30 cellular contexts compared by ENCODE assay signal in the genomic region with DNA sequence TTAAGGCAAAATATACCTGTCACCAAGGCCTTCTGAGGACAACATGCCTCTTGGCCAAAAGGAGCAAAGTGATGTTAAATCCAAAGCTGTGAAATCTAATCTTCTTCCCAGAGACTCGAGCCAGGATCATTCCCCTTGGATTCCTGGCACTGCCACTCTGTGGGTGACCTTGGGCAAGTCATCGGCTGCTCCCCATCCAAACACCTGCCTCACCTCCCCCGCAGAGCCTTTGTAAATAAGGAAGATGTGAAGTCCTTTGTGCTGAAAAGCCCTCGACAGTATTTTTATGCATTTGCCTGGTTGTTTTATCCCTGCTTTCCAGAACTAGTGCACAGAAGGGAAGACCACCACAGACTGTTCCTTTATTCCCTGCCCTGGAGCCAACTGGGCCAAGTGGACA. TPM values are rescaled to one million over a fixed set of nuclear protein-coding genes. Genes with fewer than 3 reads are reported as not detected.
DNase-seq lines count a peak whose midpoint lies in the region; ATAC-seq, FAIRE-seq and TF ChIP-seq lines count a peak whose summit lies in the region.
"Had no signal": no experiment of that assay in that cellular context is flagged by ENCODE, and none has a peak within 500 bp of the region (broad histone marks: within the 10 kb centered on the region; RNA-seq: fewer than 3 reads in every experiment).

No MANE protein-coding gene starts in this region.

- peaks cover 4% of the 10 kb centered on the region for H3K27me3 Mint-ChIP-seq in nephron progenitor cell (ENCODE audit: low read depth, poor library complexity)
- H3K27me3 Mint-ChIP-seq: activated CD4-positive, alpha-beta memory T cell treated with anti-CD3 and anti-CD28 coated beads for 36 hours had no signal

- intact Hi-C loops in kidney (cut with DNase I): no loop called here

- H3K4me3 Mint-ChIP-seq in nephron progenitor cell: no peak overlapping the region
- H3K4me3 Mint-ChIP-seq: activated CD4-positive, alpha-beta memory T cell treated with anti-CD3 and anti-CD28 coated beads for 36 hours; B cell; effector memory CD8-positive, alpha-beta T cell; naive thymus-derived CD4-positive, alpha-beta T cell had no signal

- H3K27ac Mint-ChIP-seq in nephron progenitor cell: peak overlapping the region; percentile 72
- H3K27ac Mint-ChIP-seq: activated CD4-positive, alpha-beta memory T cell treated with anti-CD3 and anti-CD28 coated beads for 36 hours; B cell; effector memory CD8-positive, alpha-beta T cell; naive thymus-derived CD4-positive, alpha-beta T cell had no signal

- H3K4me2 ChIP-seq in A549: peak overlapping the region; percentile 35

- H3K36me3 Mint-ChIP-seq in nephron progenitor cell (ENCODE audit: low read depth): peaks cover 10% of the 10 kb centered on the region
- H3K36me3 Mint-ChIP-seq: activated CD4-positive, alpha-beta memory T cell treated with anti-CD3 and anti-CD28 coated beads for 36 hours had no signal

- CTCF ChIA-PET in A549 (lab: Yijun Ruan, JAX): interaction anchor here (1.0 to 1.3 kb wide), 5 partner anchors 9 to 63 kb away, joined by 3 to 10 read pairs (median 3); no protein-coding TSS in a partner anchor

- POLR2A ChIA-PET in A549 (lab: Yijun Ruan, JAX): interaction anchor here (1.5 kb wide), 1 partner anchor 15 kb away, joined by 5 read pairs; no protein-coding TSS in a partner anchor

- DNase-seq in NCI-H1092 treated with DMSO at 0.1 percent for 48 hours (lab: John Stamatoyannopoulos, UW) (peak; percentile 21), NCI-H1092 (lab: John Stamatoyannopoulos, UW) (no peak), A549 (ENCODE audit: low read depth in 1 of 2, low spot score in 1 of 2) (no peak), NCI-H69 (lab: John Stamatoyannopoulos, UW) (peak; percentile 75), nephron progenitor cell (no peak), nucleus accumbens (lab: John Stamatoyannopoulos, UW) (no peak), kidney (no peak)
- DNase-seq: 8988T; activated CD4-positive, alpha-beta memory T cell treated with anti-CD3 and anti-CD28 coated beads for 36 hours; activated CD4-positive, CD25-positive, alpha-beta regulatory T cell; activated gamma-delta T cell treated with Interleukin-2 at 50 U/mL for 16 hours; COR-L47; effector memory CD8-positive, alpha-beta T cell; EL; gastrocnemius medialis; H7; hypothalamus; mammary epithelial cell; naive thymus-derived CD4-positive, alpha-beta T cell; NCI-H1105; NCI-H446; small intestine; stimulated activated CD4-positive, alpha-beta T cell treated with anti-CD3 and anti-CD28 coated beads, Interleukin-2, amount 100 ng/mL, for 48 hours had no signal

- TF ChIP-seq RAD21 in A549 (conservative IDR thresholded peaks at IDR 0.05 in 1 of 2, IDR thresholded peaks at IDR 0.05 in 1 of 2): no peak

- H3K4me1 ChIP-seq in A549 (peaks cover 27% of the 10 kb centered on the region), kidney (ENCODE audit: control insufficient read depth in 1 of 2, insufficient read depth in 1 of 2, low read depth in 1 of 2, low read length in 2 of 2) (peaks cover 0 to 5% of the 10 kb centered on the region in 2 donors)
- H3K4me1 ChIP-seq: prostate gland had no signal

- H3K9ac ChIP-seq in kidney (ENCODE audit: low read length in 2 of 2): no peak overlapping the region

- TF ChIP-seq EP300 in A549 (IDR thresholded peaks at IDR 0.05): no peak

- no peak for TF ChIP-seq POLR2A in A549 (IDR thresholded peaks at IDR 0.05; ENCODE audit: low read length)

- TF ChIP-seq CTCF in A549 (IDR thresholded peaks at IDR 0.05) (no peak), nephron progenitor cell (IDR thresholded peaks at IDR 0.05) (no peak), kidney (IDR thresholded peaks at IDR 0.05; ENCODE audit: borderline replicate concordance, extremely low read depth, insufficient read depth) (no peak)

- no peaks in the 10 kb centered on the region for H3K9me3 Mint-ChIP-seq in nephron progenitor cell
- H3K9me3 Mint-ChIP-seq: activated CD4-positive, alpha-beta memory T cell treated with anti-CD3 and anti-CD28 coated beads for 36 hours; effector memory CD8-positive, alpha-beta T cell; naive thymus-derived CD4-positive, alpha-beta T cell had no signal

- H3K9me3 ChIP-seq in A549: no peaks in the 10 kb centered on the region
- H3K9me3 ChIP-seq in kidney (ENCODE audit: control insufficient read depth in 1 of 2, low read length in 2 of 2): no peaks in the 10 kb centered on the region
- H3K9me3 ChIP-seq: esophagus muscularis mucosa, gastrocnemius medialis, prostate gland had no signal

- H3K27ac ChIP-seq in A549 (peak overlapping the region in 1 of 2 experiments; percentile 48; a peak in 3 of 6 replicates), kidney (ENCODE audit: low read depth in 2 of 2, low read length in 2 of 2) (no peak overlapping the region)
- H3K27ac ChIP-seq: gastrocnemius medialis, prostate gland had no signal

- H3K4me1 Mint-ChIP-seq in nephron progenitor cell: peaks cover 37% of the 10 kb centered on the region

- 40% methylated on average over 4 of the region's 4 CpGs for WGBS in A549 (ENCODE audit: missing lambda C conversion rate)

- H3K36me3 ChIP-seq in kidney (ENCODE audit: control insufficient read depth in 1 of 2, insufficient read depth in 2 of 2, low read length in 2 of 2): no peaks in the 10 kb centered on the region
- H3K36me3 ChIP-seq: gastrocnemius medialis, prostate gland had no signal

- FAIRE-seq in A549 (lab: Jason Lieb, UNC) (no peak), kidney (lab: Jason Lieb, UNC) (no peak)
- FAIRE-seq: keratinocyte, RCC 7860, small intestine, urothelium cell line had no signal

- H3K4me3 ChIP-seq in A549 (no peak overlapping the region), kidney (ENCODE audit: low read length in 2 of 2) (no peak overlapping the region)
- H3K4me3 ChIP-seq: esophagus muscularis mucosa, gastrocnemius medialis, prostate gland had no signal

- ATAC-seq in A549 (no peak), HG03108 (IDR thresholded peaks at IDR 0.05; ENCODE audit: unreplicated experiment) (no peak)
- ATAC-seq: effector memory CD8-positive, alpha-beta T cell; gastrocnemius medialis; naive thymus-derived CD4-positive, alpha-beta T cell had no signal

TF ChIP-seq in A549, 52 proteins besides CTCF, POLR2A, EP300 and RAD21:
- no peak for TF ChIP-seq TFCP2L1 (CRISPR knock-in tag; IDR thresholded peaks at IDR 0.05)
- no peak for TF ChIP-seq CHD2 (IDR thresholded peaks at IDR 0.05; ENCODE audit: low read length, partially characterized antibody)
- TF ChIP-seq CBX8 (IDR thresholded peaks at IDR 0.05): no peak
- TF ChIP-seq EHF (CRISPR knock-in tag; IDR thresholded peaks at IDR 0.05): no peak
- TF ChIP-seq NPAS2 (CRISPR knock-in tag; IDR thresholded peaks at IDR 0.05; ENCODE audit: borderline replicate concordance): no peak
- TF ChIP-seq HOXA7 (CRISPR knock-in tag; IDR thresholded peaks at IDR 0.05): no peak
- TF ChIP-seq, protein P1, sequence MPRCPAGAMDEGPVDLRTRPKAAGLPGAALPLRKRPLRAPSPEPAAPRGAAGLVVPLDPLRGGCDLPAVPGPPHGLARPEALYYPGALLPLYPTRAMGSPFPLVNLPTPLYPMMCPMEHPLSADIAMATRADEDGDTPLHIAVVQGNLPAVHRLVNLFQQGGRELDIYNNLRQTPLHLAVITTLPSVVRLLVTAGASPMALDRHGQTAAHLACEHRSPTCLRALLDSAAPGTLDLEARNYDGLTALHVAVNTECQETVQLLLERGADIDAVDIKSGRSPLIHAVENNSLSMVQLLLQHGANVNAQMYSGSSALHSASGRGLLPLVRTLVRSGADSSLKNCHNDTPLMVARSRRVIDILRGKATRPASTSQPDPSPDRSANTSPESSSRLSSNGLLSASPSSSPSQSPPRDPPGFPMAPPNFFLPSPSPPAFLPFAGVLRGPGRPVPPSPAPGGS (IDR thresholded peaks at IDR 0.05): no peak
- TF ChIP-seq CBX2 (IDR thresholded peaks at IDR 0.05; ENCODE audit: borderline replicate concordance, low read depth): no peak

RNA-seq across cellular contexts. Expression of a gene that starts 5.4 kb away (rescaled TPM):
- polyA plus RNA-seq in A549 (2011; rRNA removed) (0.09 and 0.10 TPM in 2 replicates), A549 (2017; fragmentation: RNase III; extraction: RNeasy Plus Mini Kit Qiagen cat#74134 plus additional on column Dnase treatment) (0.13 to 0.34 TPM (median 0.29 TPM) in 3 replicates), kidney (ENCODE audit: insufficient read depth, low read depth, low replicate concordance) (not detected)
- 0.03 and 0.05 TPM in 2 replicates for polyA plus RNA-seq in A549 (2012; cell fraction: cytosol; rRNA removed)
- 0.36 and 0.43 TPM in 2 replicates for polyA plus RNA-seq in A549 (2012; cell fraction: nucleus; rRNA removed)
- polyA minus RNA-seq in A549 (2011; rRNA and poly(A)+ RNA removed): 0.37 and 0.63 TPM in 2 replicates
- 3.6 TPM for total RNA-seq in kidney
- total RNA-seq: activated CD4-positive, alpha-beta memory T cell treated with anti-CD3 and anti-CD28 coated beads for 36 hours had no signal
- polyA plus RNA-seq: keratinocyte; mammary epithelial cell; naive thymus-derived CD4-positive, alpha-beta T cell had no signal

RNA-seq across cellular contexts. Expression of a gene that starts 16.8 kb away (rescaled TPM):
- polyA plus RNA-seq in A549 (2011; rRNA removed): 68.1 and 77.8 TPM in 2 replicates
- polyA plus RNA-seq in A549 (2012; cell fraction: cytosol; rRNA removed): 91.7 and 124 TPM in 2 replicates
- 128 and 136 TPM in 2 replicates for polyA plus RNA-seq in A549 (2012; cell fraction: nucleus; rRNA removed)
- 140 to 170 TPM (median 166 TPM) in 3 replicates for polyA plus RNA-seq in A549 (2017; fragmentation: RNase III; extraction: RNeasy Plus Mini Kit Qiagen cat#74134 plus additional on column Dnase treatment)
- polyA minus RNA-seq in A549 (2011; rRNA and poly(A)+ RNA removed): 46.2 and 57.5 TPM in 2 replicates
- total RNA-seq in kidney: 172 TPM
- 72.1 TPM for polyA plus RNA-seq in kidney (ENCODE audit: insufficient read depth, low read depth, low replicate concordance)

Comparison
In these comparisons a context has a peak if more than half of its experiments do, and no peak if none do; other contexts are left out.
1. DNase-seq: peak in NCI-H1092 treated with DMSO at 0.1 percent for 48 hours (single experiment) and NCI-H69 (single experiment); none in NCI-H1092 (single experiment), A549 (0 of 2), nephron progenitor cell (single experiment), nucleus accumbens (0 of 56) and kidney (single experiment).